18 cellular contexts compared by ENCODE assay signal in the genomic region with DNA sequence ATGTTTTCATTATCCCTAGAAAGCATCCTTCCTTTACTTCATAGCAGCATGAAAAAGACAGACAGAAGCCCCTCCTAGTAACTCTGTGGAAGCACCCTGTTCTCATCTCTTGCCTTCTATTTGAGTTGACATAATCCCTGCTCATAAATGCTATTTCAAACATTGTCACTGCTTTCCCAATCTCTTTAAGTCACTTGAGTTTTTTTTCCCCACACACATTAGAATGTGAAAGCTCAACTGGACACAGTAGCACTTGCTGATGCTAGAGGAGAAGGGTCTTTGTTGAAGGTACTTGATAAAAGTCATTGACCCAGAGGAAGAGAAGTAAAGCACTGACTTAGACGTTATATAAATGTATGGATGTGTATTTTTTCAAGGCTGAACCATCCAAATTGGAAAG. TPM values are rescaled to one million over a fixed set of nuclear protein-coding genes. Genes with fewer than 3 reads are reported as not detected.
A peak's percentile ranks its signal among the peaks of the same experiment; 100 is the strongest.
DNase-seq lines count a peak whose midpoint lies in the region; ATAC-seq and TF ChIP-seq lines count a peak whose summit lies in the region.
"Had no signal": no experiment of that assay in that cellular context is flagged by ENCODE, and none has a peak within 500 bp of the region (broad histone marks: within the 10 kb centered on the region; RNA-seq: fewer than 3 reads in every experiment).

No MANE protein-coding gene starts in this region.

- H3K9me3 ChIP-seq in heart left ventricle, result no peaks in the 10 kb centered on the region
- H3K9me3 ChIP-seq: prostate gland, SJCRH30 had no signal

- peaks cover 0 to 24% (median 0%) of the 10 kb centered on the region in 9 donors for H3K27me3 ChIP-seq in heart left ventricle
- H3K27me3 ChIP-seq: SJCRH30 had no signal

- peaks cover 14 to 24% of the 10 kb centered on the region in 2 donors for H3K27me3 Mint-ChIP-seq in effector memory CD8-positive, alpha-beta T cell

- no peaks in the 10 kb centered on the region for H3K9me3 Mint-ChIP-seq in effector memory CD8-positive, alpha-beta T cell
- H3K9me3 Mint-ChIP-seq: activated T-cell treated with anti-CD3 and anti-CD28 coated beads, Interleukin-2, amount 50 U/mL, for 4 hours; natural killer cell; stimulated activated naive CD8-positive, alpha-beta T cell treated with anti-CD3 and anti-CD28 coated beads, Interleukin-15, amount 100 ng/mL, for 72 hours had no signal

- no peaks in the 10 kb centered on the region for H3K36me3 ChIP-seq in heart left ventricle
- H3K36me3 ChIP-seq in urinary bladder (ENCODE audit: insufficient read depth), result no peaks in the 10 kb centered on the region
- H3K36me3 ChIP-seq: prostate gland had no signal

- no peak overlapping the region for H3K27ac ChIP-seq in heart left ventricle
- H3K27ac ChIP-seq in urinary bladder (ENCODE audit: low read depth), result peak overlapping the region; percentile 18
- H3K27ac ChIP-seq: prostate gland, SJCRH30 had no signal

- peaks cover 5 to 13% of the 10 kb centered on the region in 2 donors for H3K4me1 Mint-ChIP-seq in effector memory CD8-positive, alpha-beta T cell (ENCODE audit: low read depth in 2 of 2)
- H3K4me1 Mint-ChIP-seq: stimulated activated naive CD8-positive, alpha-beta T cell treated with anti-CD3 and anti-CD28 coated beads, Interleukin-15, amount 100 ng/mL, for 72 hours had no signal

- no peak overlapping the region for H3K4me3 Mint-ChIP-seq in effector memory CD8-positive, alpha-beta T cell
- H3K4me3 Mint-ChIP-seq: activated T-cell treated with anti-CD3 and anti-CD28 coated beads, Interleukin-2, amount 50 U/mL, for 4 hours; natural killer cell; stimulated activated naive CD8-positive, alpha-beta T cell treated with anti-CD3 and anti-CD28 coated beads, Interleukin-15, amount 100 ng/mL, for 72 hours had no signal

- intact Hi-C loops in heart left ventricle (cut with DNase I), result loop anchor here in 2 of 10 donors (10.0 kb wide), 1 partner anchor 262 kb away; no protein-coding TSS in a partner anchor
- intact Hi-C loops in left cardiac atrium (cut with DNase I), result no loop called here

- TF ChIP-seq POLR2A in heart left ventricle (IDR thresholded peaks at IDR 0.05), result no peak

- no peak overlapping the region for H3K27ac Mint-ChIP-seq in effector memory CD8-positive, alpha-beta T cell
- H3K27ac Mint-ChIP-seq: natural killer cell; stimulated activated naive CD8-positive, alpha-beta T cell treated with anti-CD3 and anti-CD28 coated beads, Interleukin-15, amount 100 ng/mL, for 72 hours had no signal

- peaks cover 3% of the 10 kb centered on the region for H3K36me3 Mint-ChIP-seq in effector memory CD8-positive, alpha-beta T cell (ENCODE audit: insufficient read depth)
- H3K36me3 Mint-ChIP-seq: natural killer cell had no signal

- H3K4me3 ChIP-seq in heart left ventricle (peak overlapping the region in 9 of 12 donors; percentile 16 to 44 (median 31)), WI38 (ENCODE audit: low read depth, low read length) (peak overlapping the region; percentile 92), fibroblast of villous mesenchyme (ENCODE audit: low read depth, low read length) (peak overlapping the region; percentile 51), urinary bladder (ENCODE audit: low read depth, low read length) (peak overlapping the region; percentile 19)
- H3K4me3 ChIP-seq: lung, prostate gland, SJCRH30 had no signal

- no peak for DNase-seq in heart left ventricle
- DNase-seq in left cardiac atrium, result no peak
- peak; percentile 58 for DNase-seq in fibroblast of villous mesenchyme (ENCODE audit: low read depth)
- no peak for DNase-seq in activated naive CD4-positive, alpha-beta T cell treated with anti-CD3 and anti-CD28 coated beads, Interleukin-2, amount 50 U/mL, for 16 hours
- DNase-seq in effector memory CD8-positive, alpha-beta T cell, result no peak
- DNase-seq: activated CD4-positive, alpha-beta T cell treated with anti-CD3 and anti-CD28 coated beads, Interleukin-2, amount 50 U/mL, for 4 hours; activated T-cell treated with anti-CD3 and anti-CD28 coated beads, Interleukin-2, amount 50 U/mL, for 4 hours; cerebellar nuclear complex; H7; Kasumi-1; natural killer cell; SJCRH30; stimulated activated naive CD8-positive, alpha-beta T cell treated with anti-CD3 and anti-CD28 coated beads, Interleukin-15, amount 100 ng/mL, for 72 hours had no signal

- H3K4me1 ChIP-seq in heart left ventricle, result peaks cover 0 to 36% (median 9%) of the 10 kb centered on the region in 12 donors
- H3K4me1 ChIP-seq in urinary bladder (ENCODE audit: insufficient read depth), result no peaks in the 10 kb centered on the region
- H3K4me1 ChIP-seq: prostate gland had no signal

- 38 to 50% (median 44%) methylated on average over 1 of the region's 1 CpG for WGBS in heart left ventricle, 4 donors
- WGBS in urinary bladder, result 30% methylated on average over 1 of the region's 1 CpG

- no peak for ATAC-seq in heart left ventricle
- no peak for ATAC-seq in left cardiac atrium
- ATAC-seq in HG03159 (IDR thresholded peaks at IDR 0.05; ENCODE audit: unreplicated experiment), result no peak
- no peak for ATAC-seq in effector memory CD8-positive, alpha-beta T cell (replicated peaks)
- ATAC-seq: activated T-cell treated with anti-CD3 and anti-CD28 coated beads, Interleukin-2, amount 50 U/mL, for 4 hours; natural killer cell; stimulated activated naive CD8-positive, alpha-beta T cell treated with anti-CD3 and anti-CD28 coated beads, Interleukin-15, amount 100 ng/mL, for 72 hours had no signal

- TF ChIP-seq CTCF in heart left ventricle (IDR thresholded peaks at IDR 0.05) (no peak), WI38 (IDR thresholded peaks at IDR 0.05; ENCODE audit: low read depth, low read length) (no peak), fibroblast of villous mesenchyme (IDR thresholded peaks at IDR 0.05; ENCODE audit: insufficient read depth, low read depth, low read length) (no peak)

RNA-seq across cellular contexts. Expression of gene E2F7, which starts 3.0 kb away (rescaled TPM):
- 1 to 10 TPM in 1 of 9 donors, under 1 TPM in 6, not detected in 2; 0.04 to 1.5 (median 0.14) TPM for total RNA-seq in heart left ventricle
- under 1 TPM; 0.08 to 0.11 TPM for polyA plus RNA-seq in heart left ventricle
- total RNA-seq in left cardiac atrium, result under 1 TPM; 0.16 to 0.47 TPM
- total RNA-seq in fibroblast of villous mesenchyme, result 10.4 and 17.4 TPM in 2 replicates
- 7.2 TPM for total RNA-seq in urinary bladder
- polyA plus RNA-seq in urinary bladder, result 0.08 TPM

Comparison
In these comparisons a context has a peak if more than half of its experiments do, and no peak if none do; other contexts are left out.
1. H3K4me3 ChIP-seq: peak in every context shown above with its lines; median percentile 92 in WI38; 51 in fibroblast of villous mesenchyme; 31 in heart left ventricle; 19 in urinary bladder.